8 cellular contexts compared by ENCODE assay signal in genomic region chr6:139250296-139251274, GRCh38. TPM values are rescaled to one million over a fixed set of nuclear protein-coding genes. Genes with fewer than 3 reads are reported as not detected.
A peak's percentile ranks its signal among the peaks of the same experiment; 100 is the strongest.
DNase-seq lines count a peak whose midpoint lies in the region; ATAC-seq and TF ChIP-seq lines count a peak whose summit lies in the region.

No MANE protein-coding gene starts in this region.

- H3K4me1 ChIP-seq in SK-N-SH (ENCODE audit: control insufficient read depth in 1 of 2, insufficient read depth in 2 of 2, low read depth in 1 of 2, low read length in 1 of 2) = no peaks in the 10 kb centered on the region
- peaks cover 0 to 27% of the 10 kb centered on the region in 2 donors for H3K4me1 ChIP-seq in right atrium auricular region

- H3K9me3 ChIP-seq in SK-N-SH (no peaks in the 10 kb centered on the region), right atrium auricular region (no peaks in the 10 kb centered on the region)

- no peaks in the 10 kb centered on the region for H3K36me3 ChIP-seq in SK-N-SH (replicated peaks in 1 of 2; ENCODE audit: control insufficient read depth in 1 of 2, insufficient read depth in 2 of 2, low read length in 1 of 2)
- peaks cover 18% of the 10 kb centered on the region for H3K36me3 ChIP-seq in right atrium auricular region

- H4K20me1 ChIP-seq in SK-N-SH (ENCODE audit: insufficient read depth) = no peaks in the 10 kb centered on the region

- no peaks in the 10 kb centered on the region for H3K36me3 Mint-ChIP-seq in activated naive CD8-positive, alpha-beta T cell treated with anti-CD3 and anti-CD28 coated beads for 36 hours

- H3K9me3 Mint-ChIP-seq in activated naive CD8-positive, alpha-beta T cell treated with anti-CD3 and anti-CD28 coated beads for 36 hours = no peaks in the 10 kb centered on the region

- H3K4me1 Mint-ChIP-seq in activated naive CD8-positive, alpha-beta T cell treated with anti-CD3 and anti-CD28 coated beads for 36 hours = peaks cover 34% of the 10 kb centered on the region

- peak; percentile 35; the same call in 1 of the 2 replicates for TF ChIP-seq RAD21 in SK-N-SH (IDR thresholded peaks at IDR 0.05; ENCODE audit: low read length)

- 5% methylated on average over 3 of the region's 3 CpGs for WGBS in SK-N-SH (ENCODE audit: low lambda C conversion rate)

- H3K27ac ChIP-seq in SK-N-SH (ENCODE audit: low read depth in 2 of 2, low read length in 1 of 2) (no peak overlapping the region), right atrium auricular region (peak overlapping the region; percentile 64 to 86)

- peak; percentile 63 for DNase-seq in ELR (ENCODE audit: low read depth)
- DNase-seq in HS-27A (ENCODE audit: low read depth) = peak; percentile 12
- peak; percentile 64 for DNase-seq in SK-N-SH
- peak; percentile 54 for DNase-seq in activated naive CD8-positive, alpha-beta T cell treated with anti-CD3 and anti-CD28 coated beads for 36 hours
- DNase-seq in right atrium auricular region (ENCODE audit: low spot score) = no peak
- DNase-seq in stimulated activated CD4-positive, alpha-beta T cell treated with anti-CD3 and anti-CD28 coated beads, Interleukin-12 subunit alpha, Interleukin-12 subunit beta, amount 100 ng/mL, for 48 hours (ENCODE audit: low read depth in 2 of 3, low spot score in 1 of 3) = peak; percentile 23 to 52 (median 39)
- DNase-seq in cerebellar nuclear complex (lab: John Stamatoyannopoulos, UW) = no peak

- no peaks in the 10 kb centered on the region for H3K9me2 ChIP-seq in SK-N-SH

- TF ChIP-seq CTCF in SK-N-SH (IDR thresholded peaks at IDR 0.05) (peak; percentile 59), right atrium auricular region (IDR thresholded peaks at IDR 0.05) (peak; percentile 72 to 79)

- no peaks in the 10 kb centered on the region for H3K79me2 ChIP-seq in SK-N-SH (ENCODE audit: insufficient read depth)

- CTCF ChIA-PET in SK-N-SH (lab: Yijun Ruan, JAX) = interaction anchor here (0.6 to 1.2 kb wide), 9 partner anchors 9 to 474 kb away, joined by 3 to 5 read pairs (median 3); no protein-coding TSS in a partner anchor

- no peaks in the 10 kb centered on the region; the same call in 1 of the 2 replicates for H3K27me3 ChIP-seq in SK-N-SH (ENCODE audit: insufficient read depth)
- H3K27me3 ChIP-seq in right atrium auricular region = no peaks in the 10 kb centered on the region

- no peak overlapping the region for H2AFZ ChIP-seq in SK-N-SH (ENCODE audit: low read depth)

- peak; percentile 99 for ATAC-seq in GM21526 (IDR thresholded peaks at IDR 0.05; ENCODE audit: low FRiP score, unreplicated experiment)

- no peaks in the 10 kb centered on the region for H3F3A ChIP-seq in SK-N-SH (replicated peaks; ENCODE audit: insufficient read depth)

- no peak overlapping the region for H3K9ac ChIP-seq in SK-N-SH

- no peak for TF ChIP-seq EP300 in SK-N-SH (IDR thresholded peaks at IDR 0.05; ENCODE audit: borderline replicate concordance in 1 of 2, low read depth in 1 of 2, low read length in 1 of 2)

- no peaks in the 10 kb centered on the region for H3K27me3 Mint-ChIP-seq in activated naive CD8-positive, alpha-beta T cell treated with anti-CD3 and anti-CD28 coated beads for 36 hours

- no peak overlapping the region for H3K27ac Mint-ChIP-seq in activated naive CD8-positive, alpha-beta T cell treated with anti-CD3 and anti-CD28 coated beads for 36 hours

- POLR2A ChIA-PET in SK-N-SH (lab: Yijun Ruan, JAX) = no interaction called here

- H3K4me3 ChIP-seq in SK-N-SH (ENCODE audit: low read depth in 2 of 2, low read length in 1 of 2) = no peak overlapping the region
- H3K4me3 ChIP-seq in right atrium auricular region = no peak overlapping the region

- no peak overlapping the region for H3K4me3 Mint-ChIP-seq in activated naive CD8-positive, alpha-beta T cell treated with anti-CD3 and anti-CD28 coated beads for 36 hours

- H3K4me2 ChIP-seq in SK-N-SH = no peak overlapping the region

TF ChIP-seq in SK-N-SH, 30 proteins besides CTCF, POLR2A, EP300 and RAD21:
- TF ChIP-seq, protein P1, sequence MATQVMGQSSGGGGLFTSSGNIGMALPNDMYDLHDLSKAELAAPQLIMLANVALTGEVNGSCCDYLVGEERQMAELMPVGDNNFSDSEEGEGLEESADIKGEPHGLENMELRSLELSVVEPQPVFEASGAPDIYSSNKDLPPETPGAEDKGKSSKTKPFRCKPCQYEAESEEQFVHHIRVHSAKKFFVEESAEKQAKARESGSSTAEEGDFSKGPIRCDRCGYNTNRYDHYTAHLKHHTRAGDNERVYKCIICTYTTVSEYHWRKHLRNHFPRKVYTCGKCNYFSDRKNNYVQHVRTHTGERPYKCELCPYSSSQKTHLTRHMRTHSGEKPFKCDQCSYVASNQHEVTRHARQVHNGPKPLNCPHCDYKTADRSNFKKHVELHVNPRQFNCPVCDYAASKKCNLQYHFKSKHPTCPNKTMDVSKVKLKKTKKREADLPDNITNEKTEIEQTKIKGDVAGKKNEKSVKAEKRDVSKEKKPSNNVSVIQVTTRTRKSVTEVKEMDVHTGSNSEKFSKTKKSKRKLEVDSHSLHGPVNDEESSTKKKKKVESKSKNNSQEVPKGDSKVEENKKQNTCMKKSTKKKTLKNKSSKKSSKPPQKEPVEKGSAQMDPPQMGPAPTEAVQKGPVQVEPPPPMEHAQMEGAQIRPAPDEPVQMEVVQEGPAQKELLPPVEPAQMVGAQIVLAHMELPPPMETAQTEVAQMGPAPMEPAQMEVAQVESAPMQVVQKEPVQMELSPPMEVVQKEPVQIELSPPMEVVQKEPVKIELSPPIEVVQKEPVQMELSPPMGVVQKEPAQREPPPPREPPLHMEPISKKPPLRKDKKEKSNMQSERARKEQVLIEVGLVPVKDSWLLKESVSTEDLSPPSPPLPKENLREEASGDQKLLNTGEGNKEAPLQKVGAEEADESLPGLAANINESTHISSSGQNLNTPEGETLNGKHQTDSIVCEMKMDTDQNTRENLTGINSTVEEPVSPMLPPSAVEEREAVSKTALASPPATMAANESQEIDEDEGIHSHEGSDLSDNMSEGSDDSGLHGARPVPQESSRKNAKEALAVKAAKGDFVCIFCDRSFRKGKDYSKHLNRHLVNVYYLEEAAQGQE (IDR thresholded peaks at IDR 0.05; ENCODE audit: low read depth, low read length) = no peak
- TF ChIP-seq CHD2 (IDR thresholded peaks at IDR 0.05; ENCODE audit: low read length, partially characterized antibody) (no peak), SMC3 (IDR thresholded peaks at IDR 0.05; ENCODE audit: low read depth, low read length) (peak; percentile 27; the same call in 1 of the 2 replicates), FOXJ3 (CRISPR knock-in tag; IDR thresholded peaks at IDR 0.05) (no peak), RXRA (IDR thresholded peaks at IDR 0.05; ENCODE audit: borderline replicate concordance, low read depth) (no peak)
- TF ChIP-seq, protein P2, sequence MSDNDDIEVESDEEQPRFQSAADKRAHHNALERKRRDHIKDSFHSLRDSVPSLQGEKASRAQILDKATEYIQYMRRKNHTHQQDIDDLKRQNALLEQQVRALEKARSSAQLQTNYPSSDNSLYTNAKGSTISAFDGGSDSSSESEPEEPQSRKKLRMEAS (IDR thresholded peaks at IDR 0.05; ENCODE audit: low read depth) = no peak

RNA-seq across cellular contexts. Expression of gene TXLNB, which starts 41.2 kb away (rescaled TPM):
- polyA plus RNA-seq in SK-N-SH (2012; rRNA removed) = 0.12 and 0.19 TPM in 2 replicates
- polyA plus RNA-seq in SK-N-SH (2012; cell fraction: cytosol; rRNA removed) = 0.16 and 0.22 TPM in 2 replicates
- polyA plus RNA-seq in SK-N-SH (2012; cell fraction: nucleus; rRNA removed) = 0.20 and 0.48 TPM in 2 replicates
- total RNA-seq in activated naive CD8-positive, alpha-beta T cell treated with anti-CD3 and anti-CD28 coated beads for 36 hours = under 1 TPM; 0.18 to 0.19 TPM
- total RNA-seq in right atrium auricular region = 100 to 1,000 TPM in 1 of 2 donors, 10 to 100 TPM in 1; 74.7 to 132 TPM

Comparison
In these comparisons a context has a peak if more than half of its experiments do, and no peak if none do; other contexts are left out.
1. DNase-seq: peak in ELR (single experiment), HS-27A (single experiment), SK-N-SH (single experiment), activated naive CD8-positive, alpha-beta T cell treated with anti-CD3 and anti-CD28 coated beads for 36 hours (single experiment) and stimulated activated CD4-positive, alpha-beta T cell treated with anti-CD3 and anti-CD28 coated beads, Interleukin-12 subunit alpha, Interleukin-12 subunit beta, amount 100 ng/mL, for 48 hours (3 of 3); none in right atrium auricular region (single experiment) and cerebellar nuclear complex (0 of 2).
2. H3K27ac ChIP-seq: peak in right atrium auricular region (2 of 2); none in SK-N-SH (0 of 2).
3. RNA of gene TXLNB, which starts 41.2 kb away (total RNA-seq): 74.7 to 132 TPM in right atrium auricular region; 0.18 to 0.19 TPM in activated naive CD8-positive, alpha-beta T cell treated with anti-CD3 and anti-CD28 coated beads for 36 hours; every median in the first group is over 10 times any median in the second.